9 cellular contexts compared by ENCODE assay signal in genomic region chr20:56360133-56360898, GRCh38. TPM values are rescaled to one million over a fixed set of nuclear protein-coding genes. Genes with fewer than 3 reads are reported as not detected.
DNase-seq lines count a peak whose midpoint lies in the region; ATAC-seq and TF ChIP-seq lines count a peak whose summit lies in the region.
"Had no signal": no experiment of that assay in that cellular context is flagged by ENCODE, and none has a peak within 500 bp of the region (broad histone marks: within the 10 kb centered on the region; RNA-seq: fewer than 3 reads in every experiment).

No MANE protein-coding gene starts in this region.

- DNase-seq in AG04450 (ENCODE audit: low read depth, low spot score) (no peak), coronary artery (ENCODE audit: low spot score) (no peak), naive B cell (no peak)

- peaks cover 2% of the 10 kb centered on the region for H3K27me3 ChIP-seq in AG04450 (ENCODE audit: control insufficient read depth, insufficient read depth, low read length)

- H3K4me3 ChIP-seq in AG04450 (ENCODE audit: low read depth, low read length) = peak overlapping the region; percentile 78
- H3K4me3 ChIP-seq in coronary artery = peak overlapping the region; percentile 92

- TF ChIP-seq CTCF in AG04450 (IDR thresholded peaks at IDR 0.05; ENCODE audit: low read depth, low read length) (no peak), coronary artery (IDR thresholded peaks at IDR 0.05) (no peak)

- H3K27ac Mint-ChIP-seq in IgD-negative memory B cell (no peak overlapping the region), naive B cell (peak overlapping the region in 1 of 6 donors; percentile 33)

- ATAC-seq in naive B cell (ENCODE audit: low read depth in 2 of 2) (no peak), GM21526 (IDR thresholded peaks at IDR 0.05; ENCODE audit: low FRiP score, unreplicated experiment) (no peak), HG03565 (IDR thresholded peaks at IDR 0.05; ENCODE audit: unreplicated experiment) (no peak), GM19035 (IDR thresholded peaks at IDR 0.05; ENCODE audit: unreplicated experiment) (no peak), HG03439 (IDR thresholded peaks at IDR 0.05; ENCODE audit: unreplicated experiment) (no peak)

- POLR2A ChIA-PET in AG04450 (lab: Yijun Ruan, JAX) = interaction anchor here (1.0 kb wide), 1 partner anchor 32 kb away, joined by 3 read pairs; the partner anchor contains the start of genes AURKA and CSTF1

- CTCF ChIA-PET in AG04450 (lab: Charles Lee) = interaction anchor here (1.6 to 2.8 kb wide), 2 partner anchors 16 to 40 kb away, joined by 4 to 9 read pairs; no protein-coding TSS in a partner anchor

- H3K4me1 Mint-ChIP-seq in IgD-negative memory B cell = peaks cover 10 to 13% (median 13%) of the 10 kb centered on the region in 3 donors
- H3K4me1 Mint-ChIP-seq in naive B cell = peaks cover 8 to 18% (median 9%) of the 10 kb centered on the region in 3 donors

- H3K27ac ChIP-seq in AG04450 (ENCODE audit: low read depth, low read length) (peak overlapping the region; percentile 65), coronary artery (peak overlapping the region; percentile 65 to 89)
- H3K27ac ChIP-seq: neutrophil had no signal

- H3K4me3 Mint-ChIP-seq in IgD-negative memory B cell (peak overlapping the region; percentile 84 to 94 (median 87)), naive B cell (peak overlapping the region; percentile 73 to 94 (median 87))

- no peaks in the 10 kb centered on the region for H3K9me3 Mint-ChIP-seq in IgD-negative memory B cell
- H3K9me3 Mint-ChIP-seq in naive B cell = peaks cover 0 to 2% (median 0%) of the 10 kb centered on the region in 7 donors

- H3K27me3 Mint-ChIP-seq in IgD-negative memory B cell (no peaks in the 10 kb centered on the region), naive B cell (no peaks in the 10 kb centered on the region)

- H3K36me3 Mint-ChIP-seq in IgD-negative memory B cell = no peaks in the 10 kb centered on the region
- no peaks in the 10 kb centered on the region for H3K36me3 Mint-ChIP-seq in naive B cell

- H3K9me3 ChIP-seq in AG04450 (ENCODE audit: control insufficient read depth, insufficient read depth, low read length) = no peaks in the 10 kb centered on the region; the same call in 1 of the 2 replicates
- H3K9me3 ChIP-seq: neutrophil had no signal

RNA-seq across cellular contexts. Expression of gene FAM210B, which starts 1.5 kb away (rescaled TPM):
- polyA plus RNA-seq in AG04450 (2011; rRNA removed) = 72.6 and 81.0 TPM in 2 replicates
- 30.6 and 35.2 TPM in 2 replicates for polyA minus RNA-seq in AG04450 (2011; rRNA and poly(A)+ RNA removed)
- polyA plus RNA-seq in IgD-negative memory B cell = 15.8 TPM
- polyA plus RNA-seq in naive B cell (ENCODE audit: low read depth in 6 of 6) = 10 to 100 TPM; 10.5 to 25.6 (median 13.6) TPM

RNA-seq across cellular contexts. Expression of gene AURKA, which starts 31.7 kb away (rescaled TPM):
- polyA plus RNA-seq in AG04450 (2011; rRNA removed) (28.5 and 31.0 TPM in 2 replicates), IgD-negative memory B cell (0.95 TPM), naive B cell (ENCODE audit: low read depth in 6 of 6) (1 to 10 TPM in 2 of 6 donors, under 1 TPM in 3, not detected in 1; 0.13 to 1.6 (median 0.96) TPM)
- 23.4 and 24.1 TPM in 2 replicates for polyA minus RNA-seq in AG04450 (2011; rRNA and poly(A)+ RNA removed)

RNA-seq across cellular contexts. Expression of gene CSTF1, which starts 32.1 kb away (rescaled TPM):
- polyA plus RNA-seq in AG04450 (2011; rRNA removed) = 70.9 and 74.4 TPM in 2 replicates
- polyA minus RNA-seq in AG04450 (2011; rRNA and poly(A)+ RNA removed) = 104 and 106 TPM in 2 replicates
- polyA plus RNA-seq in IgD-negative memory B cell = 29.1 TPM
- 10 to 100 TPM; 23.6 to 38.0 (median 26.5) TPM for polyA plus RNA-seq in naive B cell (ENCODE audit: low read depth in 6 of 6)

RNA-seq across cellular contexts. Expression of gene CASS4, which starts 51.7 kb away (rescaled TPM):
- polyA plus RNA-seq in AG04450 (2011; rRNA removed) (36.8 and 41.0 TPM in 2 replicates), IgD-negative memory B cell (0.34 TPM), naive B cell (ENCODE audit: low read depth in 6 of 6) (under 1 TPM in 4 of 6 donors, not detected in 2; 0.20 to 0.46 (median 0.28) TPM)
- 56.9 and 69.4 TPM in 2 replicates for polyA minus RNA-seq in AG04450 (2011; rRNA and poly(A)+ RNA removed)

Comparison
In these comparisons a context has a peak if more than half of its experiments do, and no peak if none do; other contexts are left out.
1. RNA of gene AURKA, which starts 31.7 kb away (polyA plus RNA-seq): 28.5 to 31.0 TPM in AG04450; 0.13 to 1.6 TPM in naive B cell and 0.95 TPM in IgD-negative memory B cell (single experiment); every median in the first group is over 10 times any median in the second.